ENCODE assay signal across 8 cellular contexts in genomic region chr16:68800257-68800875, GRCh38. TPM values are rescaled to one million over a fixed set of nuclear protein-coding genes. Genes with fewer than 3 reads are reported as not detected.
A peak's percentile ranks its signal among the peaks of the same experiment; 100 is the strongest.
DNase-seq lines count a peak whose midpoint lies in the region; ATAC-seq, FAIRE-seq and TF ChIP-seq lines count a peak whose summit lies in the region.

No MANE protein-coding gene starts in this region.

- no peaks in the 10 kb centered on the region for H3K9me3 ChIP-seq in pancreas

- ATAC-seq in HG03520 (IDR thresholded peaks at IDR 0.05; ENCODE audit: unreplicated experiment) = peak; percentile 51
- ATAC-seq in pancreas = peak; percentile 78 to 92 (median 86)

- WGBS in pancreas, 2 donors = 7% methylated on average over 5 of the region's 5 CpGs

- intact Hi-C loops in pancreas (cut with DNase I) = loop anchor here in 1 of 3 donors (10.0 kb wide), 1 partner anchor 96 kb away; no protein-coding TSS in a partner anchor

- TF ChIP-seq CTCF in GM12865 (IDR thresholded peaks at IDR 0.05; ENCODE audit: insufficient read depth, low read depth, low read length, missing control alignments) (peak; percentile 78), pancreas (IDR thresholded peaks at IDR 0.05) (peak; percentile 31 to 65 (median 36))

- DNase-seq in 8988T (peak; percentile 61), GM12865 (ENCODE audit: low read depth) (peak; percentile 92), NOMO-1 treated with DMSO at 0.1 percent for 48 hours (lab: John Stamatoyannopoulos, UW; ENCODE audit: unreplicated experiment) (peak; percentile 72), activated T-cell treated with anti-CD3 and anti-CD28 coated beads for 4 hours (peak; percentile 11), fibroblast of the conjunctiva (ENCODE audit: low read depth) (peak; percentile 70), pancreas (peak in 3 of 6 donors; percentile 32 to 80 (median 67)), OCI-M2 (lab: John Stamatoyannopoulos, UW; ENCODE audit: unreplicated experiment) (no peak)

- peaks cover 9 to 26% (median 20%) of the 10 kb centered on the region in 3 donors for H3K4me1 ChIP-seq in pancreas

- H3K27me3 ChIP-seq in pancreas = no peaks in the 10 kb centered on the region

- H3K4me3 ChIP-seq in GM12865 (ENCODE audit: low read depth, low read length) (no peak overlapping the region), pancreas (no peak overlapping the region)

- peak; percentile 26 for FAIRE-seq in pancreas (lab: Jason Lieb, UNC)

- H3K27ac ChIP-seq in pancreas = peak overlapping the region in 2 of 4 donors; percentile 36 to 58

- H3K36me3 ChIP-seq in pancreas = peaks cover 0 to 17% (median 0%) of the 10 kb centered on the region in 3 donors

RNA-seq across cellular contexts. Expression of gene TANGO6, which starts 43.0 kb away (rescaled TPM):
- total RNA-seq in pancreas = 1 to 10 TPM; 6.1 to 9.3 (median 6.6) TPM
- polyA plus RNA-seq in pancreas = 1 to 10 TPM; 2.6 to 4.2 TPM
